ENCODE assay signal across 12 cellular contexts in genomic region chrX:110286126-110286525, GRCh38.
DNase-seq lines count a peak whose midpoint lies in the region; ATAC-seq and TF ChIP-seq lines count a peak whose summit lies in the region.
"Had no signal": no experiment of that assay in that cellular context is flagged by ENCODE, and none has a peak within 500 bp of the region (broad histone marks: within the 10 kb centered on the region; RNA-seq: fewer than 3 reads in every experiment).

No MANE protein-coding gene starts in this region.

- H3K27me3 ChIP-seq in adipocyte (replicated peaks; ENCODE audit: control insufficient read depth, insufficient read depth, low read length) = peaks cover 7% of the 10 kb centered on the region

- H3K36me3 ChIP-seq in adipocyte (ENCODE audit: control insufficient read depth, insufficient read depth, low read length, severe bottlenecking) = no peaks in the 10 kb centered on the region
- H3K36me3 ChIP-seq: heart right ventricle had no signal

- H3K4me1 ChIP-seq in adipocyte (ENCODE audit: control insufficient read depth, insufficient read depth, low read length) = peaks cover 39% of the 10 kb centered on the region
- H3K4me1 ChIP-seq: heart right ventricle had no signal

- DNase-seq in AG09319 (ENCODE audit: extremely low read depth, low read depth) (peak; percentile 45), adipocyte (ENCODE audit: low read depth) (peak; percentile 81), iris pigment epithelial cell (ENCODE audit: low read depth) (peak; percentile 84), HuH-7 (ENCODE audit: low spot score) (no peak)
- DNase-seq in activated effector memory CD4-positive, alpha-beta T cell treated with Interleukin-2 at 50 U/mL for 16 hours = no peak
- DNase-seq: activated naive CD8-positive, alpha-beta T cell treated with anti-CD3 and anti-CD28 coated beads, Interleukin-2, amount 50 U/mL, for 24 hours; DND-41; heart right ventricle; NCI-H526 treated with DMSO at 0.1 percent for 48 hours had no signal

- H3K4me3 ChIP-seq in adipocyte (ENCODE audit: low read length) = no peak overlapping the region
- H3K4me3 ChIP-seq: heart right ventricle had no signal

- TF ChIP-seq CTCF in AG09319 (IDR thresholded peaks at IDR 0.05; ENCODE audit: low read depth, low read length) = no peak

- H3K9me3 ChIP-seq in adipocyte (ENCODE audit: control insufficient read depth, low read length) = no peaks in the 10 kb centered on the region

- peak overlapping the region; percentile 16 for H3K9ac ChIP-seq in adipocyte (ENCODE audit: low read length)

- peak; percentile 69 for ATAC-seq in HG02884 (IDR thresholded peaks at IDR 0.05; ENCODE audit: unreplicated experiment)
- no peak for ATAC-seq in GM21528 (IDR thresholded peaks at IDR 0.05; ENCODE audit: low FRiP score, unreplicated experiment)
- ATAC-seq in HG03432 (IDR thresholded peaks at IDR 0.05; ENCODE audit: unreplicated experiment) = no peak
- ATAC-seq: activated naive CD8-positive, alpha-beta T cell treated with anti-CD3 and anti-CD28 coated beads, Interleukin-2, amount 50 U/mL, for 24 hours had no signal

Comparison
In these comparisons a context has a peak if more than half of its experiments do, and no peak if none do; other contexts are left out.
1. DNase-seq: peak in AG09319 (single experiment), adipocyte (single experiment) and iris pigment epithelial cell (single experiment); none in activated effector memory CD4-positive, alpha-beta T cell treated with Interleukin-2 at 50 U/mL for 16 hours (single experiment) and HuH-7 (single experiment).